ENCODE assay signal across 23 cellular contexts in the genomic region with DNA sequence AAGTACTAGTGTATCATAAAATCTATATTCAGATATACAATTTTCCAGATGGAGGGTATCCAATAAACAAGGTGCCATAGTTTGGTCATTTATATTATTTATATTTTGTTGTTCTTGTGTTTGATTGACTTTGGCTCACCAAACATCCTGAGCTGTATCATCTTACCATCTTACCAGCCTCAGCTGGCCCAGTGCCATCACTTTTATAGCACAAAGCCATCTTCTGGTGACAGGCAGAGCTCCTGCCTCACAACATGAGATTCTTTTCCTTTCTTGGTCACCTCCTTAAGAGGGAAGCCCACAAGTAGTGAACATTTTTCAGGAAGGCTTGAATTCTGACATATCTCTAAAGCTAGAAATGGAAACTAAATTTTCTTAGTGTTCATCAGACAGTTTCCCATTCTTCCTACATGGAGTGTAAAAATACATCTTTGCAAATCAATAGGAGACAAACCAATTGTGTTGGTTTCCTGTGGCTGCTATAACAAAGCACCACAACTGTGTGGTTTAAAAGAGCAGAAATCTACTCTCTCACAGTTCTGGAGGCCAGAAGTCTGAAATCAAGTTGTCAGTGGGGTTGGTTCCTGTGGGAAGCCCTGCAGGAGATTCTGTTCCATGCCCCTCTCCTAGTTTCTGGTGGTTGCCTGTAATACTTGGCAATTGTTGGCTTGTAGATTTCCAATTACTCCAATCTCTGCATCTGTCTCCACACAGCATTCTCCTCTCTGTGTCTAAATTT.
DNase-seq lines count a peak whose midpoint lies in the region; ATAC-seq and TF ChIP-seq lines count a peak whose summit lies in the region.
"Had no signal": no experiment of that assay in that cellular context is flagged by ENCODE, and none has a peak within 500 bp of the region (broad histone marks: within the 10 kb centered on the region; RNA-seq: fewer than 3 reads in every experiment).

No MANE protein-coding gene starts in this region.

- CTCF ChIA-PET in T-cell (lab: Charles Lee), result interaction anchor here (0.5 kb wide), 2 partner anchors 71 to 321 kb away, joined by 3 to 4 read pairs; no protein-coding TSS in a partner anchor

- DNase-seq in activated gamma-delta T cell treated with Interleukin-2 at 50 U/mL for 16 hours (peak; percentile 15), activated gamma-delta T cell (lab: John Stamatoyannopoulos, UW) (no peak), T-cell (peak in 28 of 34 experiments; percentile 5 to 42 (median 16)), neural progenitor cell (ENCODE audit: low spot score) (no peak), NCI-H1092 (lab: John Stamatoyannopoulos, UW) (no peak)
- DNase-seq in activated CD4-positive, CD25-positive, alpha-beta regulatory T cell treated with anti-CD3 and anti-CD28 coated beads, Interleukin-2, amount 50 U/mL, for 72 hours, result no peak
- DNase-seq: activated CD4-positive, alpha-beta memory T cell treated with anti-CD3 and anti-CD28 coated beads, Interleukin-2, amount 10 ng/mL, durations not matched to agents 7 days and 5 days; activated naive CD8-positive, alpha-beta T cell treated with anti-CD3 and anti-CD28 coated beads for 36 hours; activated T-cell treated with anti-CD3 and anti-CD28 coated beads, Interleukin-2, amount 50 U/mL, for 24 hours; foreskin fibroblast; GM23248; hippocampal formation; mammary epithelial cell; NCI-H526 treated with DMSO at 0.1 percent for 48 hours; PC-9 had no signal

- H3K4me1 ChIP-seq in KMS-11 (ENCODE audit: low read depth, poor library complexity, severe bottlenecking) (peaks cover 24% of the 10 kb centered on the region), neural progenitor cell (peaks cover 15% of the 10 kb centered on the region)
- H3K4me1 ChIP-seq: tibial nerve had no signal

- peaks cover 22 to 49% (median 32%) of the 10 kb centered on the region in 3 donors for H3K4me1 Mint-ChIP-seq in T-cell
- H3K4me1 Mint-ChIP-seq in neural progenitor cell, result peaks cover 26% of the 10 kb centered on the region

- H3K4me2 ChIP-seq in KMS-11 (peak overlapping the region; percentile 7), neural progenitor cell (no peak overlapping the region)
- H3K4me2 ChIP-seq: PC-9 had no signal

- H3K9me3 ChIP-seq in neural progenitor cell (ENCODE audit: low read depth), result no peaks in the 10 kb centered on the region
- H3K9me3 ChIP-seq: tibial nerve had no signal

- H3K79me2 ChIP-seq in KMS-11 (ENCODE audit: insufficient read depth, low read depth) (no peaks in the 10 kb centered on the region), neural progenitor cell (ENCODE audit: low read depth) (no peaks in the 10 kb centered on the region)

- H3K36me3 Mint-ChIP-seq in T-cell, result no peaks in the 10 kb centered on the region
- no peaks in the 10 kb centered on the region for H3K36me3 Mint-ChIP-seq in neural progenitor cell
- H3K36me3 Mint-ChIP-seq: activated naive CD8-positive, alpha-beta T cell treated with anti-CD3 and anti-CD28 coated beads for 36 hours; CD8-positive, alpha-beta memory T cell; natural killer cell treated with Interleukin-12 subunit alpha and Interleukin-12 subunit beta and Interleukin-15 and Interleukin-18, amount 100 ng/mL, for 72 hours had no signal

- H3K4me3 Mint-ChIP-seq in T-cell, result no peak overlapping the region
- H3K4me3 Mint-ChIP-seq in neural progenitor cell, result no peak overlapping the region
- H3K4me3 Mint-ChIP-seq: activated CD4-positive, alpha-beta memory T cell treated with anti-CD3 and anti-CD28 coated beads, Interleukin-2, amount 10 ng/mL, durations not matched to agents 7 days and 5 days; activated naive CD8-positive, alpha-beta T cell treated with anti-CD3 and anti-CD28 coated beads for 36 hours; activated T-cell treated with anti-CD3 and anti-CD28 coated beads, Interleukin-2, amount 50 U/mL, for 24 hours; natural killer cell treated with Interleukin-12 subunit alpha and Interleukin-12 subunit beta and Interleukin-15 and Interleukin-18, amount 100 ng/mL, for 72 hours; stimulated activated naive CD8-positive, alpha-beta T cell treated with anti-CD3 and anti-CD28 coated beads, Interleukin-15, Interleukin-2, amounts not matched to agents 100 ng/mL and 50 ng/mL, for 24 hours; T-helper 1 cell treated with Interleukin-12 subunit alpha and Interleukin-12 subunit beta and Interleukin-4 antibody, amounts not matched to agents 30 μg/mL and 1 μg/mL, for 36 hours had no signal

- H3K27ac Mint-ChIP-seq in T-cell, result peak overlapping the region in 1 of 2 donors; percentile 37
- H3K27ac Mint-ChIP-seq in neural progenitor cell, result no peak overlapping the region
- H3K27ac Mint-ChIP-seq: activated CD4-positive, alpha-beta memory T cell treated with anti-CD3 and anti-CD28 coated beads, Interleukin-2, amount 10 ng/mL, durations not matched to agents 7 days and 5 days; activated naive CD8-positive, alpha-beta T cell treated with anti-CD3 and anti-CD28 coated beads for 36 hours; activated T-cell treated with anti-CD3 and anti-CD28 coated beads, Interleukin-2, amount 50 U/mL, for 24 hours; natural killer cell treated with Interleukin-12 subunit alpha and Interleukin-12 subunit beta and Interleukin-15 and Interleukin-18, amount 100 ng/mL, for 72 hours; stimulated activated naive CD8-positive, alpha-beta T cell treated with anti-CD3 and anti-CD28 coated beads, Interleukin-15, Interleukin-2, amounts not matched to agents 100 ng/mL and 50 ng/mL, for 24 hours; T-helper 1 cell treated with Interleukin-12 subunit alpha and Interleukin-12 subunit beta and Interleukin-4 antibody, amounts not matched to agents 30 μg/mL and 1 μg/mL, for 36 hours had no signal

- H3K9ac ChIP-seq in KMS-11, result no peak overlapping the region
- H3K9ac ChIP-seq in neural progenitor cell, result no peak overlapping the region
- H3K9ac ChIP-seq: GM23248 had no signal

- H3K27me3 ChIP-seq in KMS-11 (ENCODE audit: insufficient read depth, low read depth) (no peaks in the 10 kb centered on the region), neural progenitor cell (no peaks in the 10 kb centered on the region)
- H3K27me3 ChIP-seq: tibial nerve had no signal

- no peak overlapping the region for H3K4me3 ChIP-seq in KMS-11 (IDR thresholded peaks at IDR 0.05; ENCODE audit: insufficient read depth, low read depth, low read length)
- no peak overlapping the region for H3K4me3 ChIP-seq in neural progenitor cell
- H3K4me3 ChIP-seq: coronary artery, GM23248, PC-9, tibial nerve had no signal

- TF ChIP-seq CTCF in KMS-11 (conservative IDR thresholded peaks at IDR 0.05; ENCODE audit: low read depth, low read length) (no peak), neural progenitor cell (IDR thresholded peaks at IDR 0.05) (no peak)

- H3K27ac ChIP-seq in KMS-11 (peak overlapping the region; percentile 16; the same call in 1 of the 2 replicates), neural progenitor cell (no peak overlapping the region)
- H3K27ac ChIP-seq: coronary artery, GM23248, PC-9, tibial nerve had no signal

- POLR2A ChIA-PET in T-cell (lab: Charles Lee), result no interaction called here

- H3K27me3 Mint-ChIP-seq in T-cell (no peaks in the 10 kb centered on the region), neural progenitor cell (ENCODE audit: insufficient read depth, low read depth) (peaks cover 2% of the 10 kb centered on the region)
- H3K27me3 Mint-ChIP-seq: activated CD4-positive, alpha-beta memory T cell treated with anti-CD3 and anti-CD28 coated beads, Interleukin-2, amount 10 ng/mL, durations not matched to agents 7 days and 5 days; activated naive CD8-positive, alpha-beta T cell treated with anti-CD3 and anti-CD28 coated beads for 36 hours; activated T-cell treated with anti-CD3 and anti-CD28 coated beads, Interleukin-2, amount 50 U/mL, for 24 hours; natural killer cell treated with Interleukin-12 subunit alpha and Interleukin-12 subunit beta and Interleukin-15 and Interleukin-18, amount 100 ng/mL, for 72 hours; stimulated activated naive CD8-positive, alpha-beta T cell treated with anti-CD3 and anti-CD28 coated beads, Interleukin-15, Interleukin-2, amounts not matched to agents 100 ng/mL and 50 ng/mL, for 24 hours had no signal

- H3F3A ChIP-seq in neural progenitor cell (ENCODE audit: low read depth), result no peaks in the 10 kb centered on the region

- H2AFZ ChIP-seq in KMS-11 (ENCODE audit: low read depth) (peak overlapping the region; percentile 6; the same call in 1 of the 2 replicates), neural progenitor cell (replicated peaks) (peak overlapping the region; percentile 58)
- H2AFZ ChIP-seq: GM23248, PC-9 had no signal

- H3K9me3 Mint-ChIP-seq in T-cell (peaks cover 0 to 4% (median 3%) of the 10 kb centered on the region in 3 donors), neural progenitor cell (no peaks in the 10 kb centered on the region)
- H3K9me3 Mint-ChIP-seq: activated T-cell treated with anti-CD3 and anti-CD28 coated beads, Interleukin-2, amount 50 U/mL, for 24 hours; natural killer cell treated with Interleukin-12 subunit alpha and Interleukin-12 subunit beta and Interleukin-15 and Interleukin-18, amount 100 ng/mL, for 72 hours; T-helper 1 cell treated with Interleukin-12 subunit alpha and Interleukin-12 subunit beta and Interleukin-4 antibody, amounts not matched to agents 30 μg/mL and 1 μg/mL, for 36 hours had no signal

- no peaks in the 10 kb centered on the region for H3K36me3 ChIP-seq in KMS-11 (ENCODE audit: insufficient read depth)
- no peaks in the 10 kb centered on the region for H3K36me3 ChIP-seq in neural progenitor cell
- H3K36me3 ChIP-seq: tibial nerve had no signal

- peak in 3 of 4 experiments; percentile 53 to 64 (median 55) for ATAC-seq in T-cell (replicated peaks in 1 of 4)
- ATAC-seq in GM19452 (IDR thresholded peaks at IDR 0.05; ENCODE audit: unreplicated experiment), result no peak
- ATAC-seq: natural killer cell treated with Interleukin-12 subunit alpha and Interleukin-12 subunit beta and Interleukin-15 and Interleukin-18, amount 100 ng/mL, for 72 hours had no signal

- no peaks in the 10 kb centered on the region for H4K20me1 ChIP-seq in KMS-11 (ENCODE audit: insufficient read depth)
- H4K20me1 ChIP-seq in neural progenitor cell (ENCODE audit: low read depth), result no peaks in the 10 kb centered on the region

Comparison
In these comparisons a context has a peak if more than half of its experiments do, and no peak if none do; other contexts are left out.
1. DNase-seq: peak in activated gamma-delta T cell treated with Interleukin-2 at 50 U/mL for 16 hours (single experiment) and T-cell (28 of 34); none in activated gamma-delta T cell (single experiment), neural progenitor cell (single experiment), NCI-H1092 (single experiment) and activated CD4-positive, CD25-positive, alpha-beta regulatory T cell treated with anti-CD3 and anti-CD28 coated beads, Interleukin-2, amount 50 U/mL, for 72 hours (single experiment).